1 cellular context compared by ENCODE assay signal in genomic region chr21:33642027-33642895, GRCh38.
TF ChIP-seq lines count a peak whose summit lies in the region.

TSS of gene ITSN1 (plus strand) at chr21:33642501. CDS start at chr21:33718829, 76,328 bp downstream.

TF ChIP-seq in HepG2, 621 proteins besides CTCF, POLR2A, EP300 and RAD21 (continued from another document and continues in another):
- TF ChIP-seq EED (CRISPR knock-in tag; IDR thresholded peaks at IDR 0.05) (no peak), BCL3 (CRISPR knock-in tag; IDR thresholded peaks at IDR 0.05) (no peak), MEF2D (CRISPR knock-in tag; IDR thresholded peaks at IDR 0.05) (no peak), RBM22 (optimal IDR thresholded peaks at IDR 0.05; ENCODE audit: low read length) (no peak), SKI (IDR thresholded peaks at IDR 0.05; ENCODE audit: partially characterized antibody) (no peak), KIAA2018 (CRISPR knock-in tag; IDR thresholded peaks at IDR 0.05; ENCODE audit: borderline replicate concordance) (no peak), ZNF276 (CRISPR knock-in tag; IDR thresholded peaks at IDR 0.05; ENCODE audit: low read depth) (no peak), ZSCAN12 (CRISPR knock-in tag; IDR thresholded peaks at IDR 0.05) (no peak), SMAD1 (CRISPR knock-in tag; IDR thresholded peaks at IDR 0.05; ENCODE audit: borderline replicate concordance, low read depth) (no peak), ATF7 (IDR thresholded peaks at IDR 0.05) (no peak), ATF7 (CRISPR knock-in tag; IDR thresholded peaks at IDR 0.05) (no peak), ESRRA (CRISPR knock-in tag; IDR thresholded peaks at IDR 0.05; ENCODE audit: low read depth) (no peak), SRSF4 (IDR thresholded peaks at IDR 0.05; ENCODE audit: low read depth, low read length, poor library complexity, severe bottlenecking) (no peak), ZNF609 (CRISPR knock-in tag; IDR thresholded peaks at IDR 0.05; ENCODE audit: borderline replicate concordance) (no peak), ZNF720 (CRISPR knock-in tag; IDR thresholded peaks at IDR 0.05) (no peak), MATR3 (CRISPR knock-in tag; IDR thresholded peaks at IDR 0.05) (no peak), NRL (CRISPR knock-in tag; IDR thresholded peaks at IDR 0.05; ENCODE audit: borderline replicate concordance) (0 out of 2 replicates have a peak, but pooled peaks have one; percentile 33), IKZF4 (CRISPR knock-in tag; IDR thresholded peaks at IDR 0.05; ENCODE audit: borderline replicate concordance, low read depth, not compliant biosample characterization) (no peak), IRX3 (CRISPR knock-in tag; IDR thresholded peaks at IDR 0.05; ENCODE audit: borderline replicate concordance, low read depth) (no peak), CHCHD3 (CRISPR knock-in tag; IDR thresholded peaks at IDR 0.05) (no peak), ZNF17 (CRISPR knock-in tag; IDR thresholded peaks at IDR 0.05) (no peak), ZNF331 (CRISPR knock-in tag; IDR thresholded peaks at IDR 0.05) (no peak), ZNF296 (CRISPR knock-in tag; conservative IDR thresholded peaks at IDR 0.05) (no peak), RFX1 (IDR thresholded peaks at IDR 0.05) (no peak), PATZ1 (CRISPR knock-in tag; IDR thresholded peaks at IDR 0.05) (peak; percentile 95), LRRFIP1 (CRISPR knock-in tag; conservative IDR thresholded peaks at IDR 0.05) (no peak), ZNF777 (CRISPR knock-in tag; IDR thresholded peaks at IDR 0.05) (no peak; the same call in 1 of the 2 replicates), CSRNP2 (CRISPR knock-in tag; conservative IDR thresholded peaks at IDR 0.05; ENCODE audit: low read depth) (no peak), E2F2 (CRISPR knock-in tag; IDR thresholded peaks at IDR 0.05; ENCODE audit: borderline replicate concordance) (no peak), ZNF350 (CRISPR knock-in tag; IDR thresholded peaks at IDR 0.05; ENCODE audit: borderline replicate concordance, low read depth) (peak; percentile 55; the same call in 1 of the 2 replicates), ZBTB8A (CRISPR knock-in tag; IDR thresholded peaks at IDR 0.05; ENCODE audit: borderline replicate concordance, low read depth) (no peak), SETDB1 (CRISPR knock-in tag; IDR thresholded peaks at IDR 0.05; ENCODE audit: borderline replicate concordance) (no peak), ZNF775 (CRISPR knock-in tag; IDR thresholded peaks at IDR 0.05; ENCODE audit: borderline replicate concordance) (no peak), NCOA1 (CRISPR knock-in tag; IDR thresholded peaks at IDR 0.05) (no peak), SRY (CRISPR knock-in tag; IDR thresholded peaks at IDR 0.05) (peak; percentile 28; the same call in 1 of the 2 replicates), ZBTB3 (CRISPR knock-in tag; IDR thresholded peaks at IDR 0.05; ENCODE audit: borderline replicate concordance, low read depth) (no peak)
